10 cellular contexts compared by ENCODE assay signal in genomic region chr9:18906656-18907395, GRCh38.
DNase-seq lines count a peak whose midpoint lies in the region; ATAC-seq and TF ChIP-seq lines count a peak whose summit lies in the region.
"Had no signal": no experiment of that assay in that cellular context is flagged by ENCODE, and none has a peak within 500 bp of the region (broad histone marks: within the 10 kb centered on the region; RNA-seq: fewer than 3 reads in every experiment).

No MANE protein-coding gene starts in this region.

- H3K4me2 ChIP-seq in BLaER1: peak overlapping the region; percentile 68

- peaks cover 9% of the 10 kb centered on the region; the same call in 1 of the 2 replicates for H3K9me3 ChIP-seq in BLaER1

- no peak overlapping the region for H3K27ac ChIP-seq in BLaER1

- peaks cover 11% of the 10 kb centered on the region for H3K36me3 Mint-ChIP-seq in endothelial cell (ENCODE audit: low read depth, unreplicated experiment)
- H3K36me3 Mint-ChIP-seq: activated naive CD8-positive, alpha-beta T cell had no signal

- peaks cover 63% of the 10 kb centered on the region for H3K4me1 ChIP-seq in BLaER1

- H3K27ac Mint-ChIP-seq in endothelial cell (ENCODE audit: unreplicated experiment): no peak overlapping the region
- H3K27ac Mint-ChIP-seq: activated naive CD8-positive, alpha-beta T cell had no signal

- H3K4me3 ChIP-seq in BLaER1: no peak overlapping the region

- peak; percentile 75 for ATAC-seq in HG03432 (IDR thresholded peaks at IDR 0.05; ENCODE audit: unreplicated experiment)
- ATAC-seq in GM18858 (IDR thresholded peaks at IDR 0.05; ENCODE audit: unreplicated experiment): no peak

- peaks cover 9% of the 10 kb centered on the region for H3K27me3 Mint-ChIP-seq in endothelial cell (ENCODE audit: unreplicated experiment)

- no peaks in the 10 kb centered on the region for H4K20me1 ChIP-seq in BLaER1

- no peaks in the 10 kb centered on the region for H3K9me3 Mint-ChIP-seq in endothelial cell (ENCODE audit: unreplicated experiment)

- H3K4me3 Mint-ChIP-seq in endothelial cell (ENCODE audit: unreplicated experiment): no peak overlapping the region
- H3K4me3 Mint-ChIP-seq: activated naive CD8-positive, alpha-beta T cell had no signal

- H3K36me3 ChIP-seq in BLaER1: no peaks in the 10 kb centered on the region

- TF ChIP-seq CTCF in GM10266 (IDR thresholded peaks at IDR 0.05; ENCODE audit: control insufficient read depth, insufficient read depth, low read depth, missing control alignments) (no peak), endothelial cell (IDR thresholded peaks at IDR 0.05; ENCODE audit: unreplicated experiment) (no peak)

- peak; percentile 25 for DNase-seq in UCSD-AML1 (lab: John Stamatoyannopoulos, UW; ENCODE audit: unreplicated experiment)
- peak; percentile 80 for DNase-seq in kidney glomerular epithelial cell (lab: John Stamatoyannopoulos, UW)
- no peak for DNase-seq in SW 1271 (lab: John Stamatoyannopoulos, UW)
- DNase-seq in GM10266 (ENCODE audit: extremely low spot score): no peak
- DNase-seq in endothelial cell (ENCODE audit: low spot score): no peak
- DNase-seq: activated CD4-positive, CD25-positive, alpha-beta regulatory T cell treated with anti-CD3 and anti-CD28 coated beads, Interleukin-2, amount 50 U/mL, for 72 hours had no signal

- no peak overlapping the region for H3K9ac ChIP-seq in BLaER1

- no peaks in the 10 kb centered on the region for H3K27me3 ChIP-seq in BLaER1

- H3K4me1 Mint-ChIP-seq in endothelial cell (ENCODE audit: unreplicated experiment): peaks cover 23% of the 10 kb centered on the region

Comparison
In these comparisons a context has a peak if more than half of its experiments do, and no peak if none do; other contexts are left out.
1. DNase-seq: peak in UCSD-AML1 (single experiment) and kidney glomerular epithelial cell (single experiment); none in SW 1271 (0 of 2), GM10266 (single experiment) and endothelial cell (single experiment).